ENCODE assay signal across 23 cellular contexts in genomic region chr1:226009650-226010044, GRCh38.
"Had no signal": no experiment of that assay in that cellular context is flagged by ENCODE, and none has a peak within 500 bp of the region (broad histone marks: within the 10 kb centered on the region; RNA-seq: fewer than 3 reads in every experiment).

No MANE protein-coding gene starts in this region.

- H3K9me3 Mint-ChIP-seq: activated CD4-positive, alpha-beta memory T cell treated with anti-CD3 and anti-CD28 coated beads, Interleukin-2, amount 10 ng/mL, durations not matched to agents 7 days and 5 days; activated naive CD4-positive, alpha-beta T cell treated with anti-CD3 and anti-CD28 coated beads, Interleukin-2, amount 10 ng/mL, durations not matched to agents 7 days and 5 days; activated T-helper 17 cell treated with anti-CD3 and anti-CD28 coated beads, Interleukin-2, amount 50 U/mL, for 72 hours; T-helper 1 cell treated with Interleukin-12 subunit alpha and Interleukin-12 subunit beta and Interleukin-4 antibody, amounts not matched to agents 30 μg/mL and 1 μg/mL, for 36 hours had no signal

- ATAC-seq: activated CD4-positive, alpha-beta T cell treated with anti-CD3 and anti-CD28 coated beads for 36 hours; activated T-helper 17 cell treated with anti-CD3 and anti-CD28 coated beads, Interleukin-2, amount 50 U/mL, for 72 hours had no signal

- DNase-seq: activated CD4-positive, alpha-beta memory T cell treated with anti-CD3 and anti-CD28 coated beads, Interleukin-2, amount 10 ng/mL, durations not matched to agents 7 days and 5 days; activated CD4-positive, alpha-beta T cell treated with anti-CD3 and anti-CD28 coated beads for 36 hours; activated CD4-positive, alpha-beta T cell treated with anti-CD3 and anti-CD28 coated beads, Interleukin-2, amount 50 U/mL, for 1 hour; activated gamma-delta T cell treated with Interleukin-2 at 50 U/mL for 16 hours; activated naive CD4-positive, alpha-beta T cell treated with anti-CD3 and anti-CD28 coated beads, Interleukin-2, amount 10 ng/mL, durations not matched to agents 7 days and 5 days; activated naive CD8-positive, alpha-beta T cell treated with anti-CD3 and anti-CD28 coated beads for 36 hours; activated T-cell treated with anti-CD3 and anti-CD28 coated beads for 4 hours; activated T-cell treated with anti-CD3 and anti-CD28 coated beads, Interleukin-2, amount 50 U/mL, for 48 hours; brain microvascular endothelial cell; Karpas-422; MM.1S; NCI-H1105 treated with DMSO at 0.1 percent for 48 hours; NCI-H1436 treated with DMSO at 0.1 percent for 48 hours; NCI-H187; NCI-H2081; NCI-H2227 treated with DMSO at 0.1 percent for 48 hours; NCI-H446 treated with DMSO at 0.1 percent for 48 hours; NCI-H526 treated with DMSO at 0.1 percent for 48 hours; Peyer's patch; Right ventricle myocardium superior; T-helper 9 cell had no signal

- H3K4me3 Mint-ChIP-seq: activated CD4-positive, alpha-beta memory T cell treated with anti-CD3 and anti-CD28 coated beads, Interleukin-2, amount 10 ng/mL, durations not matched to agents 7 days and 5 days; activated CD4-positive, alpha-beta T cell treated with anti-CD3 and anti-CD28 coated beads for 36 hours; activated naive CD4-positive, alpha-beta T cell treated with anti-CD3 and anti-CD28 coated beads, Interleukin-2, amount 10 ng/mL, durations not matched to agents 7 days and 5 days; activated naive CD8-positive, alpha-beta T cell treated with anti-CD3 and anti-CD28 coated beads for 36 hours; activated T-helper 17 cell treated with anti-CD3 and anti-CD28 coated beads, Interleukin-2, amount 50 U/mL, for 72 hours; T-helper 1 cell treated with Interleukin-12 subunit alpha and Interleukin-12 subunit beta and Interleukin-4 antibody, amounts not matched to agents 30 μg/mL and 1 μg/mL, for 36 hours had no signal

- H3K36me3 Mint-ChIP-seq: activated naive CD4-positive, alpha-beta T cell treated with anti-CD3 and anti-CD28 coated beads, Interleukin-2, amount 10 ng/mL, durations not matched to agents 7 days and 5 days; activated naive CD8-positive, alpha-beta T cell treated with anti-CD3 and anti-CD28 coated beads for 36 hours had no signal

- H3K4me1 Mint-ChIP-seq: activated naive CD8-positive, alpha-beta T cell treated with anti-CD3 and anti-CD28 coated beads for 36 hours; activated T-helper 17 cell treated with anti-CD3 and anti-CD28 coated beads, Interleukin-2, amount 50 U/mL, for 72 hours had no signal

- H3K27ac Mint-ChIP-seq: activated CD4-positive, alpha-beta memory T cell treated with anti-CD3 and anti-CD28 coated beads, Interleukin-2, amount 10 ng/mL, durations not matched to agents 7 days and 5 days; activated CD4-positive, alpha-beta T cell treated with anti-CD3 and anti-CD28 coated beads for 36 hours; activated naive CD4-positive, alpha-beta T cell treated with anti-CD3 and anti-CD28 coated beads, Interleukin-2, amount 10 ng/mL, durations not matched to agents 7 days and 5 days; activated naive CD8-positive, alpha-beta T cell treated with anti-CD3 and anti-CD28 coated beads for 36 hours; activated T-helper 17 cell treated with anti-CD3 and anti-CD28 coated beads, Interleukin-2, amount 50 U/mL, for 72 hours; T-helper 1 cell treated with Interleukin-12 subunit alpha and Interleukin-12 subunit beta and Interleukin-4 antibody, amounts not matched to agents 30 μg/mL and 1 μg/mL, for 36 hours had no signal
